In the genomic region with DNA sequence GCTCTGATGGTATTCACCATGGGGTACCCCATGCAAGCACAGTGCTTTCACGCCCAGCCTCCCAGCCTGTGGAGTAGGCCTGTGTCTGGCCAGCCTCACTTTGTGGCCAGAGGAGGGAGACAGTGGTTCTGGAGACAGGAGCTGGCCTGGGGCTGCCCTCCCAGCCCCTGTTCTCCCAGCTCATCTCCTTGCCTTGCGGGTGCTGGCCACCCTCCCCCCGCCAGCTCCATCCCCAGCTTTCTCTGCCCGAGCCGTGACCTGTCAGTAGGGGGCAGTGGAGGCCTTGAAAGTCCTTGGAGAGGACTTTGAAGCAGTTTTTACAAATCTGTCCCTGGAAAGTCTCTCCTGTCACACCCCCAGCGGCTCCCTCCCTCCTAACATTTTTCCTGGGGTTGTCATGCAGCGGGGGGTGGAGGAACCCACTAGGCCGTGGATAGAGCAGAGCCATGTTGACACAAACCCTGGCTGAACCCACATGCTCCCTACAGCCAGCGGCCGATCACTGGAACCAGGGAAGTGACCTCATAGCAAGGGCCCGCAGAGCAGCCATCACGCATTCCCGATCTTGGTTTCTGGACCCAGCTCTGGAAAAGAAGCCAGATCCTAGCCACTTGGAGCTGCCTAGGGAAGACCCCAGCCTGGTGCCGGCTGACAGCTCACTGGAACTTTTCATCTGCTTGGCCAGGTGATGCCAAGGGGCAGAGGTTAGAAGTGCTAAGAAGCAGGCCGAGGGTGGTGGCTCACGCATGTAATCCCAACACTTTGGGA, we compare ENCODE assay signal across 8 cellular contexts.
DNase-seq lines count a peak whose midpoint lies in the region; ATAC-seq, FAIRE-seq and TF ChIP-seq lines count a peak whose summit lies in the region.

No MANE protein-coding gene starts in this region.

- H3K27ac ChIP-seq in OCI-LY1 (ENCODE audit: low read depth, low read length, poor library complexity, severe bottlenecking), result peak overlapping the region; percentile 99

- no peaks in the 10 kb centered on the region for H3K9me3 Mint-ChIP-seq in activated T-cell treated with anti-CD3 and anti-CD28 coated beads, Interleukin-2, amount 50 U/mL, for 72 hours
- no peaks in the 10 kb centered on the region for H3K9me3 Mint-ChIP-seq in natural killer cell treated with Interleukin-12 subunit alpha and Interleukin-12 subunit beta and Interleukin-15 and Interleukin-18, amount 100 ng/mL, for 72 hours

- no peaks in the 10 kb centered on the region for H3K27me3 ChIP-seq in OCI-LY1 (ENCODE audit: insufficient read depth, low read length)

- H3K4me3 ChIP-seq in OCI-LY1 (ENCODE audit: low read depth, low read length, poor library complexity, severe bottlenecking), result peak overlapping the region; percentile 26

- no peaks in the 10 kb centered on the region for H3K9me2 ChIP-seq in OCI-LY1 (ENCODE audit: low read depth, low read length)

- peak overlapping the region; percentile 93; the same call in 1 of the 2 replicates for H3K9ac ChIP-seq in OCI-LY1 (ENCODE audit: low read length)

- H3K4me2 ChIP-seq in OCI-LY1 (ENCODE audit: low read length), result peak overlapping the region; percentile 54

- H3K4me3 Mint-ChIP-seq in activated T-cell treated with anti-CD3 and anti-CD28 coated beads, Interleukin-2, amount 50 U/mL, for 72 hours, result no peak overlapping the region
- H3K4me3 Mint-ChIP-seq in natural killer cell treated with Interleukin-12 subunit alpha and Interleukin-12 subunit beta and Interleukin-15 and Interleukin-18, amount 100 ng/mL, for 72 hours, result no peak overlapping the region

- peak; percentile 95 for DNase-seq in AG08395 (ENCODE audit: low spot score)
- no peak for DNase-seq in GM18507 (ENCODE audit: extremely low spot score, insufficient read length, low read depth)
- peak; percentile 86 for DNase-seq in activated T-cell treated with anti-CD3 and anti-CD28 coated beads, Interleukin-2, amount 50 U/mL, for 72 hours
- peak; percentile 99 for DNase-seq in fibroblast of gingiva (ENCODE audit: low read depth)
- peak; percentile 83 for DNase-seq in natural killer cell treated with Interleukin-12 subunit alpha and Interleukin-12 subunit beta and Interleukin-15 and Interleukin-18, amount 100 ng/mL, for 72 hours (ENCODE audit: low spot score)
- peak; percentile 93 for DNase-seq in stimulated activated naive CD8-positive, alpha-beta T cell treated with anti-CD3 and anti-CD28 coated beads, Interleukin-15, Interleukin-2, amounts not matched to agents 100 U/mL and 50 U/mL, for 24 hours

- H3F3A ChIP-seq in OCI-LY1 (ENCODE audit: insufficient read depth, low read length), result no peaks in the 10 kb centered on the region

- peak; percentile 33 to 40 for ATAC-seq in activated T-cell treated with anti-CD3 and anti-CD28 coated beads, Interleukin-2, amount 50 U/mL, for 72 hours (replicated peaks in 1 of 2)
- ATAC-seq in natural killer cell treated with Interleukin-12 subunit alpha and Interleukin-12 subunit beta and Interleukin-15 and Interleukin-18, amount 100 ng/mL, for 72 hours, result peak; percentile 66 to 71
- no peak for ATAC-seq in stimulated activated naive CD8-positive, alpha-beta T cell treated with anti-CD3 and anti-CD28 coated beads, Interleukin-15, Interleukin-2, amounts not matched to agents 100 U/mL and 50 U/mL, for 24 hours
- ATAC-seq in HG02798 (IDR thresholded peaks at IDR 0.05; ENCODE audit: poor library complexity, unreplicated experiment), result no peak

- no peaks in the 10 kb centered on the region for H3K9me3 ChIP-seq in OCI-LY1 (ENCODE audit: low read length)

- peak overlapping the region; percentile 40 for H3K27ac Mint-ChIP-seq in activated T-cell treated with anti-CD3 and anti-CD28 coated beads, Interleukin-2, amount 50 U/mL, for 72 hours
- H3K27ac Mint-ChIP-seq in natural killer cell treated with Interleukin-12 subunit alpha and Interleukin-12 subunit beta and Interleukin-15 and Interleukin-18, amount 100 ng/mL, for 72 hours, result peak overlapping the region in 1 of 2 donors; percentile 69

- no peak overlapping the region for H2AFZ ChIP-seq in OCI-LY1 (ENCODE audit: low read length)

- peaks cover 100% of the 10 kb centered on the region for H3K4me1 ChIP-seq in OCI-LY1 (ENCODE audit: insufficient read depth, low read length, severe bottlenecking)

- 0 out of 2 replicates have a peak, but pooled peaks cover 3% of the 10 kb centered on the region for H3K79me2 ChIP-seq in OCI-LY1 (ENCODE audit: insufficient read depth, low read length)

- H3K4me1 Mint-ChIP-seq in activated T-cell treated with anti-CD3 and anti-CD28 coated beads, Interleukin-2, amount 50 U/mL, for 72 hours (ENCODE audit: low read depth), result peaks cover 97% of the 10 kb centered on the region
- peaks cover 43 to 55% of the 10 kb centered on the region in 2 donors for H3K4me1 Mint-ChIP-seq in natural killer cell treated with Interleukin-12 subunit alpha and Interleukin-12 subunit beta and Interleukin-15 and Interleukin-18, amount 100 ng/mL, for 72 hours (ENCODE audit: low read depth in 2 of 2)

- peaks cover 8% of the 10 kb centered on the region; the same call in 1 of the 2 replicates for H3K36me3 ChIP-seq in OCI-LY1 (ENCODE audit: insufficient read depth, low read length)

- no peaks in the 10 kb centered on the region for H4K20me1 ChIP-seq in OCI-LY1 (ENCODE audit: insufficient read depth, low read length)

- no peaks in the 10 kb centered on the region for H3K27me3 Mint-ChIP-seq in activated T-cell treated with anti-CD3 and anti-CD28 coated beads, Interleukin-2, amount 50 U/mL, for 72 hours (ENCODE audit: low read depth)
- H3K27me3 Mint-ChIP-seq in natural killer cell treated with Interleukin-12 subunit alpha and Interleukin-12 subunit beta and Interleukin-15 and Interleukin-18, amount 100 ng/mL, for 72 hours, result no peaks in the 10 kb centered on the region

- H3K36me3 Mint-ChIP-seq in activated T-cell treated with anti-CD3 and anti-CD28 coated beads, Interleukin-2, amount 50 U/mL, for 72 hours (ENCODE audit: insufficient read depth in 2 of 2), result peaks cover 0 to 2% of the 10 kb centered on the region in 2 donors
- no peaks in the 10 kb centered on the region for H3K36me3 Mint-ChIP-seq in natural killer cell treated with Interleukin-12 subunit alpha and Interleukin-12 subunit beta and Interleukin-15 and Interleukin-18, amount 100 ng/mL, for 72 hours

- TF ChIP-seq CTCF in OCI-LY1 (IDR thresholded peaks at IDR 0.05; ENCODE audit: low read length), result peak; percentile 97

- peak; percentile 87 for FAIRE-seq in GM18507 (lab: Jason Lieb, UNC)

Comparison
In these comparisons a context has a peak if more than half of its experiments do, and no peak if none do; other contexts are left out.
1. ATAC-seq: peak in activated T-cell treated with anti-CD3 and anti-CD28 coated beads, Interleukin-2, amount 50 U/mL, for 72 hours (2 of 2) and natural killer cell treated with Interleukin-12 subunit alpha and Interleukin-12 subunit beta and Interleukin-15 and Interleukin-18, amount 100 ng/mL, for 72 hours (2 of 2); none in stimulated activated naive CD8-positive, alpha-beta T cell treated with anti-CD3 and anti-CD28 coated beads, Interleukin-15, Interleukin-2, amounts not matched to agents 100 U/mL and 50 U/mL, for 24 hours (single experiment) and HG02798 (single experiment).